ENCODE assay signal across 13 cellular contexts in genomic region chr1:205314986-205315618, GRCh38. TPM values are rescaled to one million over a fixed set of nuclear protein-coding genes. Genes with fewer than 3 reads are reported as not detected.
DNase-seq lines count a peak whose midpoint lies in the region; ATAC-seq and TF ChIP-seq lines count a peak whose summit lies in the region.
"Had no signal": no experiment of that assay in that cellular context is flagged by ENCODE, and none has a peak within 500 bp of the region (broad histone marks: within the 10 kb centered on the region; RNA-seq: fewer than 3 reads in every experiment).

No MANE protein-coding gene starts in this region.

- DNase-seq in NCI-H2029 (lab: John Stamatoyannopoulos, UW) = peak; percentile 63
- DNase-seq in NCI-H2029 treated with DMSO at 0.1 percent for 48 hours (lab: John Stamatoyannopoulos, UW) = no peak
- peak; percentile 62 for DNase-seq in NAMALWA (ENCODE audit: low spot score)
- DNase-seq in central memory CD8-positive, alpha-beta T cell (ENCODE audit: low spot score in 2 of 2) = no peak
- DNase-seq in neural progenitor cell (ENCODE audit: low spot score) = no peak
- DNase-seq in DMS79 (lab: John Stamatoyannopoulos, UW) = no peak
- DNase-seq in activated effector memory CD4-positive, alpha-beta T cell treated with Interleukin-2 at 50 U/mL for 16 hours = no peak
- DNase-seq: brain microvascular endothelial cell; mucosa of descending colon; NK-92 treated with Interleukin-12 subunit alpha and Interleukin-12 subunit beta, amount 100 ng/mL, for 24 hours; stimulated activated CD4-positive, alpha-beta T cell treated with anti-CD3 and anti-CD28 coated beads, Interleukin-2, amount 100 ng/mL, for 48 hours had no signal

- peak overlapping the region; percentile 92 for H3K27ac Mint-ChIP-seq in central memory CD8-positive, alpha-beta T cell (ENCODE audit: low read depth)
- H3K27ac Mint-ChIP-seq in neural progenitor cell = peak overlapping the region; percentile 100

- peaks cover 94% of the 10 kb centered on the region for H3K4me1 Mint-ChIP-seq in central memory CD8-positive, alpha-beta T cell
- H3K4me1 Mint-ChIP-seq in neural progenitor cell = peaks cover 96% of the 10 kb centered on the region

- no peaks in the 10 kb centered on the region for H3K9me3 ChIP-seq in neural progenitor cell (ENCODE audit: low read depth)
- H3K9me3 ChIP-seq: mucosa of descending colon had no signal

- H3K9me3 Mint-ChIP-seq in central memory CD8-positive, alpha-beta T cell = no peaks in the 10 kb centered on the region
- no peaks in the 10 kb centered on the region for H3K9me3 Mint-ChIP-seq in neural progenitor cell
- H3K9me3 Mint-ChIP-seq: WTC11 had no signal

- ATAC-seq in central memory CD8-positive, alpha-beta T cell (replicated peaks; ENCODE audit: extremely low read depth, poor library complexity, severe bottlenecking) = peak; percentile 11
- no peak for ATAC-seq in GM18868 (IDR thresholded peaks at IDR 0.05; ENCODE audit: unreplicated experiment)
- ATAC-seq: mucosa of descending colon, WTC11 had no signal

- H3K27me3 Mint-ChIP-seq in central memory CD8-positive, alpha-beta T cell = no peaks in the 10 kb centered on the region
- H3K27me3 Mint-ChIP-seq in neural progenitor cell (ENCODE audit: insufficient read depth, low read depth) = peaks cover 10% of the 10 kb centered on the region

- H3F3A ChIP-seq in neural progenitor cell (ENCODE audit: low read depth) = peaks cover 89% of the 10 kb centered on the region

- peaks cover 95% of the 10 kb centered on the region for H4K20me1 ChIP-seq in neural progenitor cell (ENCODE audit: low read depth)

- peaks cover 92% of the 10 kb centered on the region for H3K4me1 ChIP-seq in neural progenitor cell

- peak overlapping the region; percentile 92 for H3K27ac ChIP-seq in neural progenitor cell
- H3K27ac ChIP-seq: brain microvascular endothelial cell had no signal

- H3K4me3 Mint-ChIP-seq in central memory CD8-positive, alpha-beta T cell = peak overlapping the region; percentile 94
- H3K4me3 Mint-ChIP-seq in neural progenitor cell = peak overlapping the region; percentile 83

- H3K9ac ChIP-seq in neural progenitor cell = no peak overlapping the region

- peak overlapping the region; percentile 99 for H3K4me2 ChIP-seq in neural progenitor cell

- peaks cover 30% of the 10 kb centered on the region for H3K36me3 Mint-ChIP-seq in central memory CD8-positive, alpha-beta T cell (ENCODE audit: insufficient read depth)
- peaks cover 43% of the 10 kb centered on the region for H3K36me3 Mint-ChIP-seq in neural progenitor cell

- peaks cover 18% of the 10 kb centered on the region for H3K36me3 ChIP-seq in neural progenitor cell

- peaks cover 95% of the 10 kb centered on the region for H3K79me2 ChIP-seq in neural progenitor cell (ENCODE audit: low read depth)

- TF ChIP-seq CTCF in neural progenitor cell (IDR thresholded peaks at IDR 0.05) = no peak

- no peaks in the 10 kb centered on the region for H3K27me3 ChIP-seq in neural progenitor cell
- H3K27me3 ChIP-seq: brain microvascular endothelial cell had no signal

- no peak overlapping the region for H2AFZ ChIP-seq in neural progenitor cell (replicated peaks)

- H3K4me3 ChIP-seq in neural progenitor cell = peak overlapping the region; percentile 23
- H3K4me3 ChIP-seq: mucosa of descending colon had no signal

RNA-seq across cellular contexts. Expression of gene NUAK2, which starts 6.4 kb away (rescaled TPM):
- 29.4 and 56.2 TPM in 2 replicates for total RNA-seq in neural progenitor cell (ENCODE audit: low replicate concordance)

RNA-seq across cellular contexts. Expression of gene KLHDC8A, which starts 41.6 kb away (rescaled TPM):
- 9.7 and 20.2 TPM in 2 replicates for total RNA-seq in neural progenitor cell (ENCODE audit: low replicate concordance)

Comparison
In these comparisons a context has a peak if more than half of its experiments do, and no peak if none do; other contexts are left out.
1. DNase-seq: peak in NCI-H2029 (single experiment) and NAMALWA (single experiment); none in NCI-H2029 treated with DMSO at 0.1 percent for 48 hours (single experiment), central memory CD8-positive, alpha-beta T cell (0 of 2), neural progenitor cell (single experiment), DMS79 (single experiment) and activated effector memory CD4-positive, alpha-beta T cell treated with Interleukin-2 at 50 U/mL for 16 hours (single experiment).